13 cellular contexts compared by ENCODE assay signal in the genomic region with DNA sequence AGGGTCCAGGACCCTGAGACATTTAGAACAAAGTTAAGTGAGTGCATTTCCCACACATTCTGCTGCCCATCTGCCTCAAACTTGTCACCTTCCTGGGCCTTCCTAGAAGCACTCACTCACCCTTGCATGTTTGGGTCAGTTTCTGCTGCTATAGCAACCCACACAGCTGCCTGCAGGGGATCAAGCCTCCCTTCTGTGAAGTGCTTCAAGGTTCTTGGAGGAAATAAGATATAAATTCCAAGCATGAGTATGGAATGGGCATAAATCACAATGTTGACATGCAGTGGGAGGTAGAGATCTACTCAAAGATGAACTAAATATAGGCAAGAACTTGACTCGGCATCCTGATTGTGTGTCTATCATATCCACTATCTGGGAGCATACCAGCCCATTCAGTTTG.
"Had no signal": no experiment of that assay in that cellular context is flagged by ENCODE, and none has a peak within 500 bp of the region (broad histone marks: within the 10 kb centered on the region; RNA-seq: fewer than 3 reads in every experiment).

No MANE protein-coding gene starts in this region.

- H3K27ac Mint-ChIP-seq: activated T-helper 1 cell treated with anti-CD3 and anti-CD28 coated beads, Interleukin-12 subunit alpha, Interleukin-12 subunit beta, Interleukin-2, Interleukin-4 antibody, amounts not matched to agents 30 ng/mL and 10 ng/mL and 1 ng/mL, durations not matched to agents 14 hours and 24 hours and 36 hours; effector memory CD8-positive, alpha-beta T cell; neural progenitor cell had no signal

- ATAC-seq: effector memory CD8-positive, alpha-beta T cell had no signal

- H3K9me3 Mint-ChIP-seq: activated T-helper 1 cell treated with anti-CD3 and anti-CD28 coated beads, Interleukin-12 subunit alpha, Interleukin-12 subunit beta, Interleukin-2, Interleukin-4 antibody, amounts not matched to agents 30 ng/mL and 10 ng/mL and 1 ng/mL, durations not matched to agents 14 hours and 24 hours and 36 hours; effector memory CD8-positive, alpha-beta T cell; neural progenitor cell had no signal

- H3K36me3 ChIP-seq: neural progenitor cell, tibial nerve had no signal

- H3K4me1 ChIP-seq: parathyroid adenoma, tibial nerve had no signal

- DNase-seq: activated CD4-positive, alpha-beta T cell treated with anti-CD3 and anti-CD28 coated beads for 4 hours; activated naive CD4-positive, alpha-beta T cell treated with Interleukin-2 at 50 U/mL for 16 hours; central memory CD4-positive, alpha-beta T cell; effector memory CD8-positive, alpha-beta T cell; erythroblast; head of caudate nucleus; islet precursor cell; T-helper 1 cell had no signal

- H3K36me3 Mint-ChIP-seq: neural progenitor cell had no signal

- H3K9me3 ChIP-seq: tibial nerve had no signal

- H3K27me3 Mint-ChIP-seq: effector memory CD8-positive, alpha-beta T cell had no signal

- H3K4me3 Mint-ChIP-seq: activated T-helper 1 cell treated with anti-CD3 and anti-CD28 coated beads, Interleukin-12 subunit alpha, Interleukin-12 subunit beta, Interleukin-2, Interleukin-4 antibody, amounts not matched to agents 30 ng/mL and 10 ng/mL and 1 ng/mL, durations not matched to agents 14 hours and 24 hours and 36 hours; effector memory CD8-positive, alpha-beta T cell; neural progenitor cell had no signal

- H3K4me3 ChIP-seq: neural progenitor cell, skin epidermis, tibial nerve had no signal

- H3K27ac ChIP-seq: neural progenitor cell, parathyroid adenoma, skin epidermis, tibial nerve had no signal

- H3K27me3 ChIP-seq: neural progenitor cell, tibial nerve had no signal
